1 cellular context compared by ENCODE assay signal in the genomic region with DNA sequence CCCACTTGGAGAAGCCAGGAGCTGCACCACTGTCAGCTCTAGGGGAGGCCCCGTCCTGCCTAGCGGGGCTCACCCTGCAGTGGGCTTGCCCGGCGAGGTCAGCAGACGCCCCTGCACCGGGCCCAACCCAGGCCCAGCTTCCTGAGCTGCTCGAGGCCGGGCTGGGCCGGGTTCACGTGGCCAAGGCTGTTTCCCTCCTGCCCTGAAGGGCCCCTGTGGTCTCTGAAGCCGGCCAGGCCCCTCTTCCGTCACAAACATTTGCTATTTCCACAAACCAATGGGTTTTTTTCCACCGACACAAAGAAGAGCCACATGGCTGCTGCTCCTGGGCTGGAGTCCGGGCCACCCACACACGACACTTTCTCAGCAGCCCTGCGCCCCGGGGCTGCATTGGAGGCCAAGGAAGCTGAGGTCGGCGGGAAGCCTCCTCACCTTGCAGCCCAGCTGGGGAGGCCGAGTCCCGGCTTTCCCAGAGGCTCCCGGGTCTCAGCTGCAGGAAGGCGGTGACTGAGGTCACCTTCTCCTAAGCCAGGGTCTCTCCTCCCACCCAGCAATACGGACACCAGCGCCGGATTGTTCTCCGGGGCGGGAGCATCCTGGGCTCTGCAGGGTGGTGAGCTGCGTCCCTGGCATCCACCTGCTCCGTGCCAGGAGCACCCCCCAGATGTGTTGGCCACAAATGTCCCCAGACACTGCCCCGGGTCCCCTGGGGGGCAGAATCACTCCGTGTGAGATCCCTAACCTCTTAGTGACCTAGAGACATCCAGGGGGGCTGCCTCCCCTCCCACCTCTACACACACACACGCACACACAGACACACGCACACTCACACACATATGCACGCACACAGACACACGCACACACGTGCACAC.
TF ChIP-seq lines count a peak whose summit lies in the region.

No MANE protein-coding gene starts in this region.

TF ChIP-seq in GM23338, 12 proteins besides CTCF, POLR2A, EP300 and RAD21:
- TF ChIP-seq, protein P1, sequence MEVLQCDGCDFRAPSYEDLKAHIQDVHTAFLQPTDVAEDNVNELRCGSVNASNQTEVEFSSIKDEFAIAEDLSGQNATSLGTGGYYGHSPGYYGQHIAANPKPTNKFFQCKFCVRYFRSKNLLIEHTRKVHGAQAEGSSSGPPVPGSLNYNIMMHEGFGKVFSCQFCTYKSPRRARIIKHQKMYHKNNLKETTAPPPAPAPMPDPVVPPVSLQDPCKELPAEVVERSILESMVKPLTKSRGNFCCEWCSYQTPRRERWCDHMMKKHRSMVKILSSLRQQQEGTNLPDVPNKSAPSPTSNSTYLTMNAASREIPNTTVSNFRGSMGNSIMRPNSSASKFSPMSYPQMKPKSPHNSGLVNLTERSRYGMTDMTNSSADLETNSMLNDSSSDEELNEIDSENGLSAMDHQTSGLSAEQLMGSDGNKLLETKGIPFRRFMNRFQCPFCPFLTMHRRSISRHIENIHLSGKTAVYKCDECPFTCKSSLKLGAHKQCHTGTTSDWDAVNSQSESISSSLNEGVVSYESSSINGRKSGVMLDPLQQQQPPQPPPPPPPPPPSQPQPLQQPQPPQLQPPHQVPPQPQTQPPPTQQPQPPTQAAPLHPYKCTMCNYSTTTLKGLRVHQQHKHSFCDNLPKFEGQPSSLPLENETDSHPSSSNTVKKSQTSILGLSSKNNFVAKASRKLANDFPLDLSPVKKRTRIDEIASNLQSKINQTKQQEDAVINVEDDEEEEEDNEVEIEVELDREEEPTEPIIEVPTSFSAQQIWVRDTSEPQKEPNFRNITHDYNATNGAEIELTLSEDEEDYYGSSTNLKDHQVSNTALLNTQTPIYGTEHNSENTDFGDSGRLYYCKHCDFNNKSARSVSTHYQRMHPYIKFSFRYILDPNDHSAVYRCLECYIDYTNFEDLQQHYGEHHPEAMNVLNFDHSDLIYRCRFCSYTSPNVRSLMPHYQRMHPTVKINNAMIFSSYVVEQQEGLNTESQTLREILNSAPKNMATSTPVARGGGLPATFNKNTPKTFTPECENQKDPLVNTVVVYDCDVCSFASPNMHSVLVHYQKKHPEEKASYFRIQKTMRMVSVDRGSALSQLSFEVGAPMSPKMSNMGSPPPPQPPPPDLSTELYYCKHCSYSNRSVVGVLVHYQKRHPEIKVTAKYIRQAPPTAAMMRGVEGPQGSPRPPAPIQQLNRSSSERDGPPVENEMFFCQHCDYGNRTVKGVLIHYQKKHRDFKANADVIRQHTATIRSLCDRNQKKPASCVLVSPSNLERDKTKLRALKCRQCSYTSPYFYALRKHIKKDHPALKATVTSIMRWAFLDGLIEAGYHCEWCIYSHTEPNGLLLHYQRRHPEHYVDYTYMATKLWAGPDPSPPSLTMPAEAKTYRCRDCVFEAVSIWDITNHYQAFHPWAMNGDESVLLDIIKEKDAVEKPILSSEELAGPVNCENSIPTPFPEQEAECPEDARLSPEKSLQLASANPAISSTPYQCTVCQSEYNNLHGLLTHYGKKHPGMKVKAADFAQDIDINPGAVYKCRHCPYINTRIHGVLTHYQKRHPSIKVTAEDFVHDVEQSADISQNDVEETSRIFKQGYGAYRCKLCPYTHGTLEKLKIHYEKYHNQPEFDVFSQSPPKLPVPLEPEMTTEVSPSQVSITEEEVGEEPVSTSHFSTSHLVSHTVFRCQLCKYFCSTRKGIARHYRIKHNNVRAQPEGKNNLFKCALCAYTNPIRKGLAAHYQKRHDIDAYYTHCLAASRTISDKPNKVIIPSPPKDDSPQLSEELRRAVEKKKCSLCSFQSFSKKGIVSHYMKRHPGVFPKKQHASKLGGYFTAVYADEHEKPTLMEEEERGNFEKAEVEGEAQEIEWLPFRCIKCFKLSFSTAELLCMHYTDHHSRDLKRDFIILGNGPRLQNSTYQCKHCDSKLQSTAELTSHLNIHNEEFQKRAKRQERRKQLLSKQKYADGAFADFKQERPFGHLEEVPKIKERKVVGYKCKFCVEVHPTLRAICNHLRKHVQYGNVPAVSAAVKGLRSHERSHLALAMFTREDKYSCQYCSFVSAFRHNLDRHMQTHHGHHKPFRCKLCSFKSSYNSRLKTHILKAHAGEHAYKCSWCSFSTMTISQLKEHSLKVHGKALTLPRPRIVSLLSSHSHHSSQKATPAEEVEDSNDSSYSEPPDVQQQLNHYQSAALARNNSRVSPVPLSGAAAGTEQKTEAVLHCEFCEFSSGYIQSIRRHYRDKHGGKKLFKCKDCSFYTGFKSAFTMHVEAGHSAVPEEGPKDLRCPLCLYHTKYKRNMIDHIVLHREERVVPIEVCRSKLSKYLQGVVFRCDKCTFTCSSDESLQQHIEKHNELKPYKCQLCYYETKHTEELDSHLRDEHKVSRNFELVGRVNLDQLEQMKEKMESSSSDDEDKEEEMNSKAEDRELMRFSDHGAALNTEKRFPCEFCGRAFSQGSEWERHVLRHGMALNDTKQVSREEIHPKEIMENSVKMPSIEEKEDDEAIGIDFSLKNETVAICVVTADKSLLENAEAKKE (CRISPR knock-in tag; IDR thresholded peaks at IDR 0.05) = no peak
